Comparison of ENCODE assay signal across 16 cellular contexts in genomic region chr11:69377029-69377952, GRCh38.
DNase-seq lines count a peak whose midpoint lies in the region; ATAC-seq and TF ChIP-seq lines count a peak whose summit lies in the region.
"Had no signal": no experiment of that assay in that cellular context is flagged by ENCODE, and none has a peak within 500 bp of the region (broad histone marks: within the 10 kb centered on the region; RNA-seq: fewer than 3 reads in every experiment).

No MANE protein-coding gene starts in this region.

- no peak overlapping the region for H3K27ac Mint-ChIP-seq in activated naive CD4-positive, alpha-beta T cell treated with anti-CD3 and anti-CD28 coated beads, Interleukin-2, amount 10 ng/mL, durations not matched to agents 7 days and 5 days

- H3K9me3 ChIP-seq in SJSA1 (replicated peaks) (no peaks in the 10 kb centered on the region; the same call in 1 of the 2 replicates), suprapubic skin (no peaks in the 10 kb centered on the region)
- H3K9me3 ChIP-seq: thoracic aorta had no signal

- intact Hi-C loops in left colon (cut with DNase I, micrococcal nuclease), result no loop called here

- no peaks in the 10 kb centered on the region for H3K36me3 Mint-ChIP-seq in activated naive CD4-positive, alpha-beta T cell treated with anti-CD3 and anti-CD28 coated beads, Interleukin-2, amount 10 ng/mL, durations not matched to agents 7 days and 5 days

- H3K4me1 ChIP-seq in SJSA1 (replicated peaks), result peaks cover 74% of the 10 kb centered on the region
- peaks cover 53% of the 10 kb centered on the region for H3K4me1 ChIP-seq in suprapubic skin

- DNase-seq in activated naive CD4-positive, alpha-beta T cell treated with anti-CD3 and anti-CD28 coated beads, Interleukin-2, amount 10 ng/mL, durations not matched to agents 7 days and 5 days, result peak; percentile 1
- DNase-seq in activated naive CD4-positive, alpha-beta T cell (lab: John Stamatoyannopoulos, UW), result no peak
- DNase-seq in SJSA1 (ENCODE audit: low read depth in 1 of 2, low spot score in 2 of 2), result peak; percentile 71 to 87
- DNase-seq in left colon, result peak; percentile 29 to 66
- peak; percentile 53 to 67 for DNase-seq in suprapubic skin (ENCODE audit: low spot score in 2 of 2)
- no peak for DNase-seq in central memory CD4-positive, alpha-beta T cell
- DNase-seq: activated CD4-positive, alpha-beta T cell treated with anti-CD3 and anti-CD28 coated beads for 48 hours; activated T-cell treated with anti-CD3 and anti-CD28 coated beads, Interleukin-2, amount 50 U/mL, for 4 hours; amniotic stem cell; COR-L47; SHP77 treated with DMSO at 0.1 percent for 48 hours; stimulated activated CD4-positive, alpha-beta T cell treated with anti-CD3 and anti-CD28 coated beads, Interleukin-2, amount 100 ng/mL, for 24 hours; T1000 had no signal

- H3K4me3 ChIP-seq in SJSA1 (no peak overlapping the region), suprapubic skin (peak overlapping the region; percentile 24)
- H3K4me3 ChIP-seq: thoracic aorta had no signal

- CTCF ChIA-PET in activated naive CD4-positive, alpha-beta T cell treated with anti-CD3 and anti-CD28 coated beads, Interleukin-2, amount 10 ng/mL, durations not matched to agents 7 days and 5 days (lab: Charles Lee), result no interaction called here

- H3K27me3 ChIP-seq in SJSA1 (replicated peaks) (no peaks in the 10 kb centered on the region), suprapubic skin (no peaks in the 10 kb centered on the region)

- no peak for TF ChIP-seq EP300 in suprapubic skin (IDR thresholded peaks at IDR 0.05)

- H3K9me3 Mint-ChIP-seq in activated naive CD4-positive, alpha-beta T cell treated with anti-CD3 and anti-CD28 coated beads, Interleukin-2, amount 10 ng/mL, durations not matched to agents 7 days and 5 days, result no peaks in the 10 kb centered on the region
- H3K9me3 Mint-ChIP-seq: activated T-cell treated with anti-CD3 and anti-CD28 coated beads, Interleukin-2, amount 50 U/mL, for 4 hours had no signal

- H3K36me3 ChIP-seq in SJSA1 (no peaks in the 10 kb centered on the region), suprapubic skin (no peaks in the 10 kb centered on the region)
- H3K36me3 ChIP-seq: thoracic aorta had no signal

- H3K27me3 Mint-ChIP-seq in activated naive CD4-positive, alpha-beta T cell treated with anti-CD3 and anti-CD28 coated beads, Interleukin-2, amount 10 ng/mL, durations not matched to agents 7 days and 5 days, result no peaks in the 10 kb centered on the region

- no peaks in the 10 kb centered on the region for H3K4me1 Mint-ChIP-seq in activated naive CD4-positive, alpha-beta T cell treated with anti-CD3 and anti-CD28 coated beads, Interleukin-2, amount 10 ng/mL, durations not matched to agents 7 days and 5 days

- ATAC-seq in left colon, result peak; percentile 32
- no peak for ATAC-seq in HG02870 (IDR thresholded peaks at IDR 0.05; ENCODE audit: unreplicated experiment)
- ATAC-seq in GM21737 (IDR thresholded peaks at IDR 0.05; ENCODE audit: unreplicated experiment), result no peak
- ATAC-seq: activated T-cell treated with anti-CD3 and anti-CD28 coated beads, Interleukin-2, amount 50 U/mL, for 4 hours had no signal

- no peak overlapping the region for H3K4me3 Mint-ChIP-seq in activated naive CD4-positive, alpha-beta T cell treated with anti-CD3 and anti-CD28 coated beads, Interleukin-2, amount 10 ng/mL, durations not matched to agents 7 days and 5 days
- H3K4me3 Mint-ChIP-seq: activated T-cell treated with anti-CD3 and anti-CD28 coated beads, Interleukin-2, amount 50 U/mL, for 4 hours had no signal

- TF ChIP-seq POLR2A in suprapubic skin (IDR thresholded peaks at IDR 0.05), result no peak

- WGBS in suprapubic skin, result 39% methylated on average over 54 of the region's 54 CpGs

- H3K27ac ChIP-seq in SJSA1 (peak overlapping the region; percentile 55), suprapubic skin (peak overlapping the region; percentile 37)
- H3K27ac ChIP-seq: thoracic aorta had no signal

- no peak for TF ChIP-seq CTCF in suprapubic skin (IDR thresholded peaks at IDR 0.05)

Comparison
In these comparisons a context has a peak if more than half of its experiments do, and no peak if none do; other contexts are left out.
1. DNase-seq: peak in activated naive CD4-positive, alpha-beta T cell treated with anti-CD3 and anti-CD28 coated beads, Interleukin-2, amount 10 ng/mL, durations not matched to agents 7 days and 5 days (single experiment), SJSA1 (2 of 2), left colon (2 of 2) and suprapubic skin (2 of 2); none in activated naive CD4-positive, alpha-beta T cell (0 of 4) and central memory CD4-positive, alpha-beta T cell (single experiment).